Comparison of ENCODE assay signal across 9 cellular contexts in the genomic region with DNA sequence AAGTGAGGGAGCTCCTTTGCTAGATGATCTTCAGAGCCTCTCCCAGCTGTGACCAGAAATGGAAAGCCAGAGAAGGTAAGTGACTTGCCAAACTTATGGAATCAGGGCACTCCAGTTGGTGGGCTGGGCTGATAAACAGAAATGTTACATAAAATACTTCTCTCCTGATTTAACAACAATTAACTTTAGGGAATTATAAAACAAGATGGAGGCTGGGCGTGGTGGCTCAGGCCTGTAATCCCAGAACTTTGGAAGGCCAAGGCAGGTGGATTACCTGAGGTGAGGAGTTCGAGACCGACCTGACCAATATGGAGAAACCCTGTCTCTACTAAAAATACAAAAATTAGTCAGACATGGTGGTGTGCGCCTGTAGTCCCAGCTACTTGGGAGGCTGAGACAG. TPM values are rescaled to one million over a fixed set of nuclear protein-coding genes. Genes with fewer than 3 reads are reported as not detected.
DNase-seq lines count a peak whose midpoint lies in the region; ATAC-seq and TF ChIP-seq lines count a peak whose summit lies in the region.
"Had no signal": no experiment of that assay in that cellular context is flagged by ENCODE, and none has a peak within 500 bp of the region (broad histone marks: within the 10 kb centered on the region; RNA-seq: fewer than 3 reads in every experiment).

No MANE protein-coding gene starts in this region.

- H3K4me1 Mint-ChIP-seq in H9 (peaks cover 20 to 24% of the 10 kb centered on the region in 2 experiments), endodermal cell (peaks cover 17% of the 10 kb centered on the region)

- H2BK12ac ChIP-seq in H9 (ENCODE audit: insufficient read length, low read depth, low read length) = no peak overlapping the region

- H3K4me2 ChIP-seq in H9 (ENCODE audit: insufficient read depth, insufficient read length, low read length) = peak overlapping the region; percentile 94
- H3K4me2 ChIP-seq in PC-3 (ENCODE audit: low read length) = peak overlapping the region; percentile 84

- no peak overlapping the region for H4K91ac ChIP-seq in H9 (ENCODE audit: insufficient read length, low read depth, low read length)

- H3F3A ChIP-seq in PC-3 (ENCODE audit: low read length, unreplicated experiment) = no peaks in the 10 kb centered on the region

- no peaks in the 10 kb centered on the region for H4K20me1 ChIP-seq in H9 (ENCODE audit: control insufficient read depth, insufficient read depth, insufficient read length)
- peaks cover 26% of the 10 kb centered on the region for H4K20me1 ChIP-seq in PC-3 (ENCODE audit: low read length)

- H3K4me3 ChIP-seq in PC-3 (ENCODE audit: low read length) (peak overlapping the region; percentile 77), endodermal cell (ENCODE audit: low read length) (peak overlapping the region; percentile 98), sigmoid colon (peak overlapping the region in 2 of 4 donors; percentile 95 to 96)

- H3K9ac ChIP-seq in H9 (ENCODE audit: extremely low read depth, insufficient read length, low read length) = no peak overlapping the region
- peak overlapping the region; percentile 90 for H3K9ac ChIP-seq in PC-3 (ENCODE audit: low read length)
- no peak overlapping the region for H3K9ac ChIP-seq in endodermal cell (ENCODE audit: extremely low read depth, low read length, poor library complexity, severe bottlenecking)

- no peak overlapping the region for H3K23ac ChIP-seq in H9 (ENCODE audit: insufficient read length, low read depth, low read length)

- peaks cover 28% of the 10 kb centered on the region for H3K36me3 ChIP-seq in PC-3 (ENCODE audit: low read depth, low read length)
- H3K36me3 ChIP-seq in endodermal cell (ENCODE audit: control insufficient read depth, insufficient read depth, low read length) = peaks cover 30% of the 10 kb centered on the region
- H3K36me3 ChIP-seq in sigmoid colon = peaks cover 5 to 27% (median 16%) of the 10 kb centered on the region in 4 donors

- H2BK20ac ChIP-seq in H9 (ENCODE audit: low read depth, low read length, poor library complexity, severe bottlenecking) = no peak overlapping the region

- POLR2A ChIA-PET in PC-3 (lab: Charles Lee; ENCODE audit: unreplicated experiment) = no interaction called here

- H3T11ph ChIP-seq in H9 (ENCODE audit: low read length) = no peak overlapping the region

- H2BK120ac ChIP-seq in H9 (ENCODE audit: low read depth, low read length, poor library complexity, severe bottlenecking) = no peak overlapping the region

- peaks cover 13% of the 10 kb centered on the region for H3K23me2 ChIP-seq in H9 (ENCODE audit: insufficient read length, low read depth, low read length, poor library complexity, severe bottlenecking)

- H3K4me3 Mint-ChIP-seq in H9 (peak overlapping the region; percentile 94 to 98), endodermal cell (peak overlapping the region; percentile 98)

- H4K8ac ChIP-seq in H9 (replicated peaks; ENCODE audit: insufficient read length, low read depth, low read length) = no peak overlapping the region

- no peak overlapping the region for H3K14ac ChIP-seq in H9 (ENCODE audit: insufficient read depth, low read length)

- no peak overlapping the region for H4K5ac ChIP-seq in H9 (ENCODE audit: insufficient read length, low read depth, low read length)

- H3K9me3 Mint-ChIP-seq in H9 (no peaks in the 10 kb centered on the region), endodermal cell (no peaks in the 10 kb centered on the region)

- H3K9me3 ChIP-seq in H9 (ENCODE audit: control insufficient read depth, low read depth, low read length) (no peaks in the 10 kb centered on the region), PC-3 (ENCODE audit: low read length) (no peaks in the 10 kb centered on the region), endodermal cell (ENCODE audit: control insufficient read depth, low read length) (no peaks in the 10 kb centered on the region), sigmoid colon (no peaks in the 10 kb centered on the region)

- TF ChIP-seq POLR2A in sigmoid colon (IDR thresholded peaks at IDR 0.05) = no peak

- DNase-seq in H9 = no peak
- no peak for DNase-seq in PC-3
- DNase-seq in endodermal cell = peak; percentile 33
- DNase-seq in sigmoid colon = no peak
- no peak for DNase-seq in stimulated activated CD4-positive, alpha-beta T cell treated with anti-CD3 and anti-CD28 coated beads, Interleukin-2, amount 100 ng/mL, for 48 hours
- DNase-seq in foreskin melanocyte = no peak
- DNase-seq in COR-L47 (lab: John Stamatoyannopoulos, UW) = no peak
- no peak for DNase-seq in GF-D8 (lab: John Stamatoyannopoulos, UW)
- DNase-seq: GOT3 had no signal

- no peak for TF ChIP-seq CTCF in H9 (conservative IDR thresholded peaks at IDR 0.05)
- TF ChIP-seq CTCF in PC-3 (conservative IDR thresholded peaks at IDR 0.05; ENCODE audit: low read depth, low read length) = no peak
- no peak for TF ChIP-seq CTCF in endodermal cell (conservative IDR thresholded peaks at IDR 0.05)
- TF ChIP-seq CTCF in sigmoid colon (IDR thresholded peaks at IDR 0.05) = no peak

- H2AK5ac ChIP-seq in H9 (ENCODE audit: insufficient read length, low read length) = no peak overlapping the region

- intact Hi-C loops in PC-3 (cut with micrococcal nuclease) (loop anchor here (10.0 kb wide), 2 partner anchors 366 to 884 kb away; no protein-coding TSS in a partner anchor), sigmoid colon (cut with DNase I) (loop anchor here (2.0 to 10.0 kb wide), 7 partner anchors 38 to 954 kb away; partner anchors contain the start of genes ICE1, NSUN2, SRD5A1 and UBE2QL1)

- WGBS in H9 (ENCODE audit: extremely low coverage, insufficient read length, low lambda C conversion rate) = no CpG with 5 or more reads among the region's 4 CpGs
- WGBS in endodermal cell (ENCODE audit: insufficient coverage in 1 of 2, insufficient read length in 1 of 2), 2 experiments = 87 to 88% methylated on average over 3 to 4 of the region's 4 CpGs
- WGBS in sigmoid colon, 2 donors = 95 to 97% methylated on average over 4 of the region's 4 CpGs

- H3K27ac ChIP-seq in H9 (ENCODE audit: insufficient read length, low read depth, low read length) = no peak overlapping the region
- no peak overlapping the region for H3K27ac ChIP-seq in PC-3 (ENCODE audit: low read length)
- H3K27ac ChIP-seq in endodermal cell (ENCODE audit: low read depth, low read length) = no peak overlapping the region
- H3K27ac ChIP-seq in sigmoid colon = peak overlapping the region; percentile 89 to 94 (median 92)

- H2AFZ ChIP-seq in H9 (ENCODE audit: low read length) (no peak overlapping the region), PC-3 (ENCODE audit: low read length) (peak overlapping the region; percentile 94)

- no peak for TF ChIP-seq EP300 in sigmoid colon (IDR thresholded peaks at IDR 0.05)

- no peak overlapping the region for H3K27ac Mint-ChIP-seq in H9
- H3K27ac Mint-ChIP-seq in endodermal cell = no peak overlapping the region

- H3K4me1 ChIP-seq in H9 (ENCODE audit: insufficient read depth, low read length) (no peaks in the 10 kb centered on the region; the same call in 1 of the 2 replicates), PC-3 (ENCODE audit: insufficient read depth, low read length) (peaks cover 23% of the 10 kb centered on the region), endodermal cell (ENCODE audit: control insufficient read depth, insufficient read depth, low read length) (peaks cover 5% of the 10 kb centered on the region), sigmoid colon (peaks cover 0 to 21% (median 19%) of the 10 kb centered on the region in 4 donors)

- BruUV-seq in PC-3 (replicated peaks; lab: Mats Ljungman, UMichigan) = no TSS peak

- H2BK15ac ChIP-seq in H9 (ENCODE audit: low read depth, low read length) = no peak overlapping the region

- H2BK5ac ChIP-seq in H9 (ENCODE audit: insufficient read length, low read length) = no peak overlapping the region

- CTCF ChIA-PET in PC-3 (lab: Charles Lee) = no interaction called here

- no peak for ATAC-seq in PC-3

- H3K18ac ChIP-seq in H9 (ENCODE audit: insufficient read length, low read depth, low read length) = no peak overlapping the region

- H3K79me2 ChIP-seq in H9 (ENCODE audit: insufficient read depth, low read length) (peaks cover 11% of the 10 kb centered on the region; the same call in 1 of the 2 replicates), PC-3 (ENCODE audit: low read length) (peaks cover 42% of the 10 kb centered on the region)

- H3K27me3 ChIP-seq in H9 (ENCODE audit: insufficient read depth, low read length) (no peaks in the 10 kb centered on the region), PC-3 (ENCODE audit: low read length) (no peaks in the 10 kb centered on the region), endodermal cell (ENCODE audit: control insufficient read depth, insufficient read depth, low read length, poor library complexity, severe bottlenecking) (no peaks in the 10 kb centered on the region), sigmoid colon (no peaks in the 10 kb centered on the region)

- H3K79me1 ChIP-seq in H9 (ENCODE audit: insufficient read depth, low read depth, low read length, poor library complexity, severe bottlenecking) = peaks cover 11% of the 10 kb centered on the region

- no peak overlapping the region for H3K4ac ChIP-seq in H9 (ENCODE audit: low read depth, low read length)

- H3K56ac ChIP-seq in H9 (ENCODE audit: insufficient read length, low read depth, low read length) = no peak overlapping the region

- H3K36me3 Mint-ChIP-seq in H9 (ENCODE audit: insufficient read depth in 1 of 3, low read depth in 3 of 3) (peaks cover 12 to 27% (median 23%) of the 10 kb centered on the region in 3 experiments; a peak in 6 of 7 replicates), endodermal cell (ENCODE audit: low read depth) (peaks cover 24% of the 10 kb centered on the region)

- no peaks in the 10 kb centered on the region for H3K27me3 Mint-ChIP-seq in H9 (ENCODE audit: low read depth)
- no peaks in the 10 kb centered on the region for H3K27me3 Mint-ChIP-seq in endodermal cell (ENCODE audit: insufficient read depth)

- H3K9me2 ChIP-seq in PC-3 (replicated peaks; ENCODE audit: low read length) = no peaks in the 10 kb centered on the region

RNA-seq across cellular contexts. Expression of gene MED10, which starts 0.9 kb away (rescaled TPM):
- total RNA-seq in H9 (2021) = 34.6 and 35.3 TPM in 2 replicates
- total RNA-seq in PC-3 (2014; rRNA removed) = 94.0 and 102 TPM in 2 replicates
- 10 to 100 TPM; 22.1 to 28.6 TPM for total RNA-seq in endodermal cell
- polyA plus RNA-seq in endodermal cell (2013, experiment 1 of 2) = 32.9 TPM
- 28.4 TPM for polyA plus RNA-seq in endodermal cell (2013, experiment 2 of 2)
- total RNA-seq in sigmoid colon = 10 to 100 TPM; 29.2 to 67.6 (median 37.3) TPM
- 10 to 100 TPM; 38.4 to 56.5 (median 46.2) TPM for polyA plus RNA-seq in sigmoid colon

Comparison
In these comparisons a context has a peak if more than half of its experiments do, and no peak if none do; other contexts are left out.
1. H3K27ac ChIP-seq: peak in sigmoid colon (4 of 4); none in H9 (single experiment), PC-3 (single experiment) and endodermal cell (single experiment).